1 cellular context compared by ENCODE assay signal in genomic region chr11:68030318-68031135, GRCh38.
TF ChIP-seq lines count a peak whose summit lies in the region.

TSS of gene NDUFS8 (plus strand) at chr11:68030681. CDS start at chr11:68032152, 1,471 bp downstream.

TF ChIP-seq in HEK293, 187 proteins besides CTCF, POLR2A, EP300 and RAD21 (continued from another document):
- no peak for TF ChIP-seq ZNF18 (tag by site-specific recombination; IDR thresholded peaks at IDR 0.05)
- peak; percentile 18; the same call in 1 of the 2 replicates for TF ChIP-seq KLF16 (tag by site-specific recombination; IDR thresholded peaks at IDR 0.05)
- no peak for TF ChIP-seq ZBTB21 (tag by site-specific recombination; IDR thresholded peaks at IDR 0.05)
- TF ChIP-seq PRDM10 (tag by site-specific recombination; IDR thresholded peaks at IDR 0.05): peak; percentile 57
- no peak; the same call in 1 of the 2 replicates for TF ChIP-seq ZSCAN30 (tag by site-specific recombination; IDR thresholded peaks at IDR 0.05)
- peak; percentile 97 for TF ChIP-seq ZNF692 (tag by site-specific recombination; IDR thresholded peaks at IDR 0.05)
- TF ChIP-seq ZNF777 (tag by site-specific recombination; IDR thresholded peaks at IDR 0.05; ENCODE audit: borderline replicate concordance): no peak
- TF ChIP-seq ZEB2 (tag by site-specific recombination; IDR thresholded peaks at IDR 0.05): no peak
- no peak for TF ChIP-seq ZNF416 (tag by site-specific recombination; IDR thresholded peaks at IDR 0.05)
- TF ChIP-seq GLI2 (tag by site-specific recombination; IDR thresholded peaks at IDR 0.05; ENCODE audit: borderline replicate concordance, low read depth): no peak
- TF ChIP-seq ZNF155 (tag by site-specific recombination; IDR thresholded peaks at IDR 0.05): no peak
- no peak for TF ChIP-seq TRIM28 (IDR thresholded peaks at IDR 0.05; ENCODE audit: borderline replicate concordance, low read length)
- peak; percentile 82 for TF ChIP-seq SP3 (tag by site-specific recombination; IDR thresholded peaks at IDR 0.05)
- no peak for TF ChIP-seq ZNF707 (tag by site-specific recombination; IDR thresholded peaks at IDR 0.05)
- TF ChIP-seq ZFP69B (tag by site-specific recombination; IDR thresholded peaks at IDR 0.05): peak; percentile 96
- TF ChIP-seq ZNF449 (tag by site-specific recombination; IDR thresholded peaks at IDR 0.05): no peak
- TF ChIP-seq KLF8 (tag by site-specific recombination; IDR thresholded peaks at IDR 0.05): peak; percentile 25; the same call in 1 of the 2 replicates
- TF ChIP-seq ZFHX2 (tag by site-specific recombination; conservative IDR thresholded peaks at IDR 0.05): 0 out of 2 replicates have a peak, but pooled peaks have one; percentile 10
- peak; percentile 43; the same call in 1 of the 2 replicates for TF ChIP-seq EGR2 (tag by site-specific recombination; IDR thresholded peaks at IDR 0.05; ENCODE audit: low read depth)
- TF ChIP-seq ZNF514 (tag by site-specific recombination; IDR thresholded peaks at IDR 0.05): no peak
- no peak for TF ChIP-seq GFI1B (tag by site-specific recombination; IDR thresholded peaks at IDR 0.05)
- no peak for TF ChIP-seq ZNF658 (tag by site-specific recombination; IDR thresholded peaks at IDR 0.05)
- no peak; the same call in 1 of the 2 replicates for TF ChIP-seq PBX3 (CRISPR knock-in tag; IDR thresholded peaks at IDR 0.05)
- no peak for TF ChIP-seq BCL11A (tag by site-specific recombination; IDR thresholded peaks at IDR 0.05; ENCODE audit: low read depth)
- TF ChIP-seq HOXD13 (CRISPR knock-in tag; IDR thresholded peaks at IDR 0.05; ENCODE audit: borderline replicate concordance): no peak
- no peak; the same call in 1 of the 2 replicates for TF ChIP-seq ZBTB11 (tag by site-specific recombination; conservative IDR thresholded peaks at IDR 0.05; ENCODE audit: low read depth)
- peak; percentile 96 for TF ChIP-seq SP2 (tag by site-specific recombination; IDR thresholded peaks at IDR 0.05)
- 0 out of 2 replicates have a peak, but pooled peaks have one; percentile 30 for TF ChIP-seq ZBTB17 (tag by site-specific recombination; IDR thresholded peaks at IDR 0.05)
- peak; percentile 61 for TF ChIP-seq ZBTB26 (tag by site-specific recombination; optimal IDR thresholded peaks at IDR 0.05)
- no peak for TF ChIP-seq ZNF146 (tag by site-specific recombination; IDR thresholded peaks at IDR 0.05)
- TF ChIP-seq ZBTB48 (tag by site-specific recombination; IDR thresholded peaks at IDR 0.05): 0 out of 2 replicates have a peak, but pooled peaks have one; percentile 40
